2 cellular contexts compared by ENCODE assay signal in genomic region chr19:45874620-45874966, GRCh38.
A peak's percentile ranks its signal among the peaks of the same experiment; 100 is the strongest.
TF ChIP-seq lines count a peak whose summit lies in the region.

No MANE protein-coding gene starts in this region.

TF ChIP-seq in K562, 482 proteins besides CTCF, POLR2A, EP300 and RAD21:
- peak; percentile 43; the same call in 1 of the 2 replicates for TF ChIP-seq EGR1 (conservative IDR thresholded peaks at IDR 0.05)
- TF ChIP-seq ZNF174 (CRISPR knock-in tag; IDR thresholded peaks at IDR 0.05) = no peak
- no peak for TF ChIP-seq SIN3B (IDR thresholded peaks at IDR 0.05; ENCODE audit: low read depth)

TF ChIP-seq in liver, 16 proteins besides CTCF, POLR2A, EP300 and RAD21:
- TF ChIP-seq ATF3 (IDR thresholded peaks at IDR 0.05) = no peak
- TF ChIP-seq HNF4A (conservative IDR thresholded peaks at IDR 0.05) = no peak
- TF ChIP-seq EGR1 (IDR thresholded peaks at IDR 0.05; ENCODE audit: low read depth in 2 of 2) = no peak
- TF ChIP-seq RXRA (IDR thresholded peaks at IDR 0.05) = no peak
- no peak for TF ChIP-seq NR2F2 (IDR thresholded peaks at IDR 0.05)
- TF ChIP-seq JUND (IDR thresholded peaks at IDR 0.05) = no peak
- no peak for TF ChIP-seq HNF4G (IDR thresholded peaks at IDR 0.05)
- TF ChIP-seq FOXA1 (IDR thresholded peaks at IDR 0.05) = no peak
- TF ChIP-seq YY1 (IDR thresholded peaks at IDR 0.05) = no peak
- no peak for TF ChIP-seq FOXA2 (IDR thresholded peaks at IDR 0.05)
- TF ChIP-seq GABPA (IDR thresholded peaks at IDR 0.05 in 1 of 2, conservative IDR thresholded peaks at IDR 0.05 in 1 of 2) = no peak
- no peak for TF ChIP-seq MAX (IDR thresholded peaks at IDR 0.05)
- TF ChIP-seq SP1 (IDR thresholded peaks at IDR 0.05) = no peak
